In genomic region chr11:111423250-111423615, GRCh38 we compare ENCODE assay signal across 15 cellular contexts. TPM values are rescaled to one million over a fixed set of nuclear protein-coding genes. Genes with fewer than 3 reads are reported as not detected.
A peak's percentile ranks its signal among the peaks of the same experiment; 100 is the strongest.
DNase-seq lines count a peak whose midpoint lies in the region; ATAC-seq and TF ChIP-seq lines count a peak whose summit lies in the region.
"Had no signal": no experiment of that assay in that cellular context is flagged by ENCODE, and none has a peak within 500 bp of the region (broad histone marks: within the 10 kb centered on the region; RNA-seq: fewer than 3 reads in every experiment).

No MANE protein-coding gene starts in this region.

- H3F3A ChIP-seq in SK-N-SH (replicated peaks; ENCODE audit: insufficient read depth) = no peaks in the 10 kb centered on the region

- no peaks in the 10 kb centered on the region for H3K9me3 ChIP-seq in SK-N-SH
- H3K9me3 ChIP-seq in HCT116 (ENCODE audit: control insufficient read depth in 1 of 2, insufficient read depth in 1 of 2, low read depth in 1 of 2, low read length in 2 of 2) = no peaks in the 10 kb centered on the region
- H3K9me3 ChIP-seq in right atrium auricular region = no peaks in the 10 kb centered on the region
- H3K9me3 ChIP-seq: gastroesophageal sphincter had no signal

- CTCF ChIA-PET in SK-N-SH (lab: Yijun Ruan, JAX) (interaction anchor here (0.7 to 18.5 kb wide), 30 partner anchors 9 to 988 kb away, joined by 3 to 305 read pairs (median 4); no protein-coding TSS in a partner anchor), HCT116 (lab: Charles Lee) (interaction anchor here (0.9 to 3.7 kb wide), 6 partner anchors 9 to 988 kb away, joined by 3 to 39 read pairs (median 5); no protein-coding TSS in a partner anchor)

- H3K36me3 ChIP-seq in SK-N-SH (replicated peaks in 1 of 2; ENCODE audit: control insufficient read depth in 1 of 2, insufficient read depth in 2 of 2, low read length in 1 of 2) (no peaks in the 10 kb centered on the region), HCT116 (ENCODE audit: control insufficient read depth in 1 of 2, insufficient read depth in 2 of 2, low read length in 2 of 2) (no peaks in the 10 kb centered on the region), KMS-11 (ENCODE audit: insufficient read depth) (no peaks in the 10 kb centered on the region), right atrium auricular region (no peaks in the 10 kb centered on the region)
- H3K36me3 ChIP-seq: gastroesophageal sphincter had no signal

- H3K27ac ChIP-seq in SK-N-SH (ENCODE audit: low read depth in 2 of 2, low read length in 1 of 2) = no peak overlapping the region
- H3K27ac ChIP-seq in HCT116 (ENCODE audit: low read depth, low read length) = no peak overlapping the region
- H3K27ac ChIP-seq in KMS-11 = peak overlapping the region; percentile 48; the same call in 1 of the 2 replicates
- H3K27ac ChIP-seq in right atrium auricular region = no peak overlapping the region
- H3K27ac ChIP-seq: gastroesophageal sphincter, skin epidermis had no signal

- H3K4me1 ChIP-seq in SK-N-SH (ENCODE audit: control insufficient read depth in 1 of 2, insufficient read depth in 2 of 2, low read depth in 1 of 2, low read length in 1 of 2) = peaks cover 0 to 8% of the 10 kb centered on the region in 2 experiments; a peak in 1 of 4 replicates
- peaks cover 0 to 12% of the 10 kb centered on the region in 2 experiments; a peak in 2 of 4 replicates for H3K4me1 ChIP-seq in HCT116 (ENCODE audit: control insufficient read depth in 1 of 2, insufficient read depth in 2 of 2, low read length in 2 of 2)
- H3K4me1 ChIP-seq in KMS-11 (ENCODE audit: low read depth, poor library complexity, severe bottlenecking) = peaks cover 58% of the 10 kb centered on the region
- peaks cover 0 to 9% of the 10 kb centered on the region in 2 donors for H3K4me1 ChIP-seq in right atrium auricular region

- no peaks in the 10 kb centered on the region for H3K9me2 ChIP-seq in SK-N-SH
- H3K9me2 ChIP-seq in HCT116 (ENCODE audit: insufficient read depth) = no peaks in the 10 kb centered on the region

- H3K9ac ChIP-seq in SK-N-SH = no peak overlapping the region
- no peak overlapping the region for H3K9ac ChIP-seq in HCT116 (ENCODE audit: low read length)
- no peak overlapping the region for H3K9ac ChIP-seq in KMS-11

- TF ChIP-seq RAD21 in SK-N-SH (IDR thresholded peaks at IDR 0.05; ENCODE audit: low read length) (no peak), HCT116 (IDR thresholded peaks at IDR 0.05; ENCODE audit: low read depth) (no peak)

- H3K4me1 Mint-ChIP-seq in stimulated activated effector memory CD8-positive, alpha-beta T cell treated with anti-CD3 and anti-CD28 coated beads, Interleukin-12 subunit alpha, Interleukin-12 subunit beta, amount 100 ng/mL, for 72 hours = peaks cover 1% of the 10 kb centered on the region

- BruUV-seq in HCT116 (replicated peaks; lab: Mats Ljungman, UMichigan) = no TSS peak

- intact Hi-C loops in HCT116 (cut with micrococcal nuclease) = loop anchor here (1.0 to 10.0 kb wide), 2 partner anchors 140 to 948 kb away; no protein-coding TSS in a partner anchor

- H3K4me2 ChIP-seq in SK-N-SH (no peak overlapping the region), HCT116 (ENCODE audit: low read length) (no peak overlapping the region), KMS-11 (peak overlapping the region; percentile 36; the same call in 1 of the 2 replicates)

- TF ChIP-seq POLR2A in HCT116 (IDR thresholded peaks at IDR 0.05; ENCODE audit: borderline replicate concordance, extremely low read depth, insufficient read depth, insufficient read length) = no peak

- no peaks in the 10 kb centered on the region for H3K9me3 Mint-ChIP-seq in stimulated activated effector memory CD8-positive, alpha-beta T cell treated with anti-CD3 and anti-CD28 coated beads, Interleukin-12 subunit alpha, Interleukin-12 subunit beta, amount 100 ng/mL, for 72 hours
- H3K9me3 Mint-ChIP-seq: activated naive CD8-positive, alpha-beta T cell treated with anti-CD3 and anti-CD28 coated beads for 36 hours had no signal

- H3K79me2 ChIP-seq in SK-N-SH (ENCODE audit: insufficient read depth) = no peaks in the 10 kb centered on the region
- H3K79me2 ChIP-seq in HCT116 (ENCODE audit: insufficient read depth, low read length) = no peaks in the 10 kb centered on the region
- H3K79me2 ChIP-seq in KMS-11 (ENCODE audit: insufficient read depth, low read depth) = no peaks in the 10 kb centered on the region

- no CpG with 5 or more reads among the region's 1 CpG for WGBS in SK-N-SH (ENCODE audit: low lambda C conversion rate)

- H4K20me1 ChIP-seq in SK-N-SH (ENCODE audit: insufficient read depth) (no peaks in the 10 kb centered on the region), HCT116 (ENCODE audit: insufficient read depth) (no peaks in the 10 kb centered on the region), KMS-11 (ENCODE audit: insufficient read depth) (no peaks in the 10 kb centered on the region)

- DNase-seq in SK-N-SH (no peak), HCT116 (ENCODE audit: low read depth, low spot score) (no peak), right atrium auricular region (ENCODE audit: low spot score) (no peak), CD1c-positive myeloid dendritic cell (ENCODE audit: extremely low spot score) (no peak)
- DNase-seq in stimulated activated effector memory CD8-positive, alpha-beta T cell treated with anti-CD3 and anti-CD28 coated beads, Interleukin-12 subunit alpha, Interleukin-12 subunit beta, amount 100 ng/mL, for 72 hours (ENCODE audit: low spot score in 2 of 2) = no peak
- DNase-seq: NCI-H2029 treated with DMSO at 0.1 percent for 48 hours, occipital lobe, SIG-M5 had no signal

- no peak overlapping the region for H2AFZ ChIP-seq in SK-N-SH (ENCODE audit: low read depth)
- H2AFZ ChIP-seq in HCT116 (ENCODE audit: low read depth, low read length, poor library complexity, severe bottlenecking) = peak overlapping the region; percentile 6
- H2AFZ ChIP-seq in KMS-11 (ENCODE audit: low read depth) = peak overlapping the region; percentile 42

- H3K4me3 Mint-ChIP-seq in stimulated activated effector memory CD8-positive, alpha-beta T cell treated with anti-CD3 and anti-CD28 coated beads, Interleukin-12 subunit alpha, Interleukin-12 subunit beta, amount 100 ng/mL, for 72 hours = no peak overlapping the region
- H3K4me3 Mint-ChIP-seq: activated naive CD8-positive, alpha-beta T cell treated with anti-CD3 and anti-CD28 coated beads for 36 hours had no signal

- RAD21 ChIA-PET in HCT116 (lab: Charles Lee; ENCODE audit: low non-redundant PET in 1 of 2, low total read pairs in 2 of 2, uncharacterized antibody in 2 of 2, unreplicated experiment in 2 of 2) = no interaction called here

- H3K4me3 ChIP-seq in SK-N-SH (ENCODE audit: low read depth in 2 of 2, low read length in 1 of 2) (peak overlapping the region in 1 of 2 experiments; percentile 26; a peak in 1 of 4 replicates), HCT116 (replicated peaks in 1 of 2; ENCODE audit: low read depth in 1 of 2, low read length in 2 of 2) (no peak overlapping the region), KMS-11 (IDR thresholded peaks at IDR 0.05; ENCODE audit: insufficient read depth, low read depth, low read length) (no peak overlapping the region), right atrium auricular region (no peak overlapping the region)
- H3K4me3 ChIP-seq: gastroesophageal sphincter, skin epidermis had no signal

- H3K36me3 Mint-ChIP-seq in stimulated activated effector memory CD8-positive, alpha-beta T cell treated with anti-CD3 and anti-CD28 coated beads, Interleukin-12 subunit alpha, Interleukin-12 subunit beta, amount 100 ng/mL, for 72 hours = no peaks in the 10 kb centered on the region
- H3K36me3 Mint-ChIP-seq: activated naive CD8-positive, alpha-beta T cell treated with anti-CD3 and anti-CD28 coated beads for 36 hours had no signal

- TF ChIP-seq CTCF in SK-N-SH (IDR thresholded peaks at IDR 0.05) = no peak
- TF ChIP-seq CTCF in HCT116 (IDR thresholded peaks at IDR 0.05 in 2 of 3, conservative IDR thresholded peaks at IDR 0.05 in 1 of 3; ENCODE audit: borderline replicate concordance in 1 of 3, insufficient read depth in 1 of 3, low read depth in 2 of 3, low read length in 2 of 3) = no peak
- peak; percentile 37; the same call in 1 of the 2 replicates for TF ChIP-seq CTCF in KMS-11 (conservative IDR thresholded peaks at IDR 0.05; ENCODE audit: low read depth, low read length)
- no peak for TF ChIP-seq CTCF in right atrium auricular region (IDR thresholded peaks at IDR 0.05)

- H3K27ac Mint-ChIP-seq in stimulated activated effector memory CD8-positive, alpha-beta T cell treated with anti-CD3 and anti-CD28 coated beads, Interleukin-12 subunit alpha, Interleukin-12 subunit beta, amount 100 ng/mL, for 72 hours = no peak overlapping the region
- H3K27ac Mint-ChIP-seq: activated naive CD8-positive, alpha-beta T cell treated with anti-CD3 and anti-CD28 coated beads for 36 hours had no signal

- POLR2A ChIA-PET in SK-N-SH (lab: Yijun Ruan, JAX) = no interaction called here
- POLR2A ChIA-PET in HCT116 (lab: Charles Lee) = no interaction called here

- H3K27me3 ChIP-seq in SK-N-SH (ENCODE audit: insufficient read depth) (no peaks in the 10 kb centered on the region; the same call in 1 of the 2 replicates), HCT116 (ENCODE audit: insufficient read depth, low read length) (no peaks in the 10 kb centered on the region), KMS-11 (ENCODE audit: insufficient read depth, low read depth) (no peaks in the 10 kb centered on the region), right atrium auricular region (no peaks in the 10 kb centered on the region)
- H3K27me3 ChIP-seq: gastroesophageal sphincter had no signal

- TF ChIP-seq EP300 in SK-N-SH (IDR thresholded peaks at IDR 0.05; ENCODE audit: borderline replicate concordance in 1 of 2, low read depth in 1 of 2, low read length in 1 of 2) = no peak

- ATAC-seq in SK-N-SH treated with all-trans-retinoic acid at 6 μM for 48 hours = peak; percentile 29
- peak; percentile 37 for ATAC-seq in HCT116
- ATAC-seq in stimulated activated effector memory CD8-positive, alpha-beta T cell treated with anti-CD3 and anti-CD28 coated beads, Interleukin-12 subunit alpha, Interleukin-12 subunit beta, amount 100 ng/mL, for 72 hours = peak; percentile 3
- ATAC-seq in HG02610 (IDR thresholded peaks at IDR 0.05; ENCODE audit: unreplicated experiment) = no peak

TF ChIP-seq in SK-N-SH treated with all-trans-retinoic acid at 6 μM for 48 hours, 23 proteins besides CTCF, POLR2A, EP300 and RAD21 (continues in another document):
- no peak for TF ChIP-seq PPARA (CRISPR knock-in tag; IDR thresholded peaks at IDR 0.05; ENCODE audit: borderline replicate concordance)

TF ChIP-seq in SK-N-SH, 30 proteins besides CTCF, POLR2A, EP300 and RAD21 (continues in another document):
- TF ChIP-seq RCOR1 (IDR thresholded peaks at IDR 0.05; ENCODE audit: low read length) (no peak), NRF1 (IDR thresholded peaks at IDR 0.05; ENCODE audit: low read depth, low read length) (no peak)

TF ChIP-seq in HCT116, 20 proteins besides CTCF, POLR2A, EP300 and RAD21 (continues in another document):
- TF ChIP-seq POLR2AphosphoS5 (IDR thresholded peaks at IDR 0.05; ENCODE audit: low read depth, low read length) (no peak), ZNF274 (IDR thresholded peaks at IDR 0.05; ENCODE audit: low read depth, low read length) (no peak)

RNA-seq across cellular contexts. Expression of gene POU2AF1, which starts 44.2 kb away (rescaled TPM):
- 0.05 and 0.07 TPM in 2 replicates for polyA plus RNA-seq in SK-N-SH (2012; rRNA removed)
- polyA plus RNA-seq in SK-N-SH (2012; cell fraction: cytosol; rRNA removed) = 0.04 and 0.28 TPM in 2 replicates
- polyA plus RNA-seq in SK-N-SH (2012; cell fraction: nucleus; rRNA removed) = 0.17 and 0.58 TPM in 2 replicates
- total RNA-seq in HCT116 (2021; ENCODE audit: unreplicated experiment) (0.17 TPM), right atrium auricular region (1 to 10 TPM in 1 of 2 donors, under 1 TPM in 1; 0.11 to 1.6 TPM)
- polyA plus RNA-seq in HCT116 (2012) = not detected in 2 replicates
- total RNA-seq: H4, occipital lobe had no signal
